Comparison of ENCODE assay signal across 25 cellular contexts in the genomic region with DNA sequence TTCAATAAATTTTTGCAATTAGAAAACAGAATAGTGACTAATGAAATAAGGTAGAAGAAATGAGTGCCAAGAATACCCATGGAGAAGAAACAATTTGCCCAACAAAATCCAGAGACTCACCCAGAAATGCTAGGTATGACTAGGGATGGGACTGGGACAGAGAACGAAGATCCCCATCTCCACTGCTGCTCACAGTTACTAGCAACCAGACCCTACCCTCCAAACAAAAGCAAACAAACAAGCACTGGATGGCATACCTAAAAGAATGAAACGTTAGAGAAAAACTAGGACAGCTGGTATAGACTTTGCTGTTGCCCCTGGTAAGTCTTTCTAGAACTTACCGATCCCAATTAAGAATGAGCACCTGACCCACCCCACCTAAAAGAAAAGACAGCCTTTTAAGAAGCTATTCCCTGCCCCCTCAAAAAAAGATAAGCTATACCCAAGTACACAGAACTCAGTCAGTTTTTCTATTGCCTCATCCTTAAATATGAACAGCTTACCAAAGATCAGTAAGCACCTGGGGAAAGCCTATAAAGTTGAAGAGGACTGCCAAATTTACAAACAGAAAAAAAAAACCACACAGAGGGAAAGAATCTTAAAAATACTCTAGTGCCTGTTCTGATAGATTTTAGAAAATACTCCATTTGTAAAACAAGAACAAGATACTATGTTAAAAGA. TPM values are rescaled to one million over a fixed set of nuclear protein-coding genes. Genes with fewer than 3 reads are reported as not detected.
A peak's percentile ranks its signal among the peaks of the same experiment; 100 is the strongest.
DNase-seq lines count a peak whose midpoint lies in the region; ATAC-seq and TF ChIP-seq lines count a peak whose summit lies in the region.
"Had no signal": no experiment of that assay in that cellular context is flagged by ENCODE, and none has a peak within 500 bp of the region (broad histone marks: within the 10 kb centered on the region; RNA-seq: fewer than 3 reads in every experiment).

No MANE protein-coding gene starts in this region.

- CTCF ChIA-PET in Calu3 (lab: Charles Lee), result no interaction called here
- CTCF ChIA-PET in WTC11 (lab: Charles Lee), result no interaction called here

- H3K4me3 ChIP-seq in ACC112 (ENCODE audit: low read depth, low read length) (no peak overlapping the region), right lobe of liver (no peak overlapping the region), coronary artery (no peak overlapping the region)
- H3K4me3 ChIP-seq: gastrocnemius medialis, left lung, pancreas, smooth muscle cell had no signal

- H3K36me3 ChIP-seq in ACC112 (ENCODE audit: insufficient read depth, low read length) (no peaks in the 10 kb centered on the region), right lobe of liver (no peaks in the 10 kb centered on the region)
- H3K36me3 ChIP-seq: gastrocnemius medialis, left lung, pancreas had no signal

- H3K27ac ChIP-seq in ACC112 (ENCODE audit: low read depth, low read length) (peak overlapping the region; percentile 73; the same call in 1 of the 2 replicates), right lobe of liver (peak overlapping the region in 1 of 3 donors; percentile 44), coronary artery (no peak overlapping the region)
- H3K27ac ChIP-seq: gastrocnemius medialis, pancreas, RWPE1 had no signal

- WGBS in right lobe of liver (ENCODE audit: insufficient coverage, low coverage, low lambda C conversion rate, missing lambda C conversion rate), result 35% methylated on average over 3 of the region's 3 CpGs

- BruUV-seq in Calu3 (replicated peaks; lab: Mats Ljungman, UMichigan), result no TSS peak

- POLR2A ChIA-PET in WTC11 (lab: Charles Lee), result no interaction called here

- H3K27me3 Mint-ChIP-seq in Calu3 (ENCODE audit: unreplicated experiment) (no peaks in the 10 kb centered on the region), WTC11 (ENCODE audit: low read depth) (no peaks in the 10 kb centered on the region)
- H3K27me3 Mint-ChIP-seq: activated CD4-positive, alpha-beta memory T cell treated with anti-CD3 and anti-CD28 coated beads, Interleukin-2, amount 10 ng/mL, durations not matched to agents 7 days and 5 days; IgD-negative memory B cell; type B pancreatic cell had no signal

- H3K27me3 ChIP-seq in ACC112 (ENCODE audit: insufficient read depth, low read length) (no peaks in the 10 kb centered on the region), right lobe of liver (no peaks in the 10 kb centered on the region)
- H3K27me3 ChIP-seq: gastrocnemius medialis, left lung, pancreas had no signal

- H3K4me3 Mint-ChIP-seq in Calu3 (ENCODE audit: low read depth, unreplicated experiment), result no peak overlapping the region
- H3K4me3 Mint-ChIP-seq in WTC11, result no peak overlapping the region
- H3K4me3 Mint-ChIP-seq: activated CD4-positive, alpha-beta memory T cell treated with anti-CD3 and anti-CD28 coated beads, Interleukin-2, amount 10 ng/mL, durations not matched to agents 7 days and 5 days; T-helper 1 cell treated with Interleukin-12 subunit alpha and Interleukin-12 subunit beta and Interleukin-4 antibody, amounts not matched to agents 30 μg/mL and 1 μg/mL, for 36 hours; type B pancreatic cell had no signal

- no peaks in the 10 kb centered on the region for H3K36me3 Mint-ChIP-seq in Calu3 (ENCODE audit: insufficient read depth, unreplicated experiment)
- H3K36me3 Mint-ChIP-seq in WTC11, result peaks cover 6% of the 10 kb centered on the region; the same call in 1 of the 2 replicates
- H3K36me3 Mint-ChIP-seq: IgD-negative memory B cell had no signal

- DNase-seq in Calu3 (no peak), WTC11 (ENCODE audit: low spot score) (no peak), right lobe of liver (no peak), DMS53 treated with DMSO at 0.1 percent for 48 hours (lab: John Stamatoyannopoulos, UW; ENCODE audit: unreplicated experiment) (no peak), NCI-H2107 (lab: John Stamatoyannopoulos, UW) (no peak), coronary artery (ENCODE audit: low spot score) (no peak)
- DNase-seq: activated CD4-positive, alpha-beta memory T cell treated with anti-CD3 and anti-CD28 coated beads, Interleukin-2, amount 10 ng/mL, durations not matched to agents 7 days and 5 days; activated CD4-positive, alpha-beta T cell treated with anti-CD3 and anti-CD28 coated beads for 1 hour; activated CD8-positive, alpha-beta memory T cell treated with anti-CD3 and anti-CD28 coated beads, Interleukin-2, amount 50 U/mL, for 48 hours; activated effector memory CD4-positive, alpha-beta T cell treated with Interleukin-2 at 50 U/mL for 16 hours; EL; gastrocnemius medialis; hippocampal formation; left lung; midbrain; NCI-H1417 treated with DMSO at 0.1 percent for 48 hours; pancreas; stimulated activated CD4-positive, alpha-beta T cell treated with anti-CD3 and anti-CD28 coated beads, Interleukin-2, amount 100 ng/mL, for 24 hours had no signal

- intact Hi-C loops in Calu3 (cut with micrococcal nuclease; ENCODE audit: unreplicated experiment) (no loop called here), right lobe of liver (cut with DNase I) (no loop called here)

- TF ChIP-seq POLR2A in right lobe of liver (IDR thresholded peaks at IDR 0.05), result no peak

- no peaks in the 10 kb centered on the region for H3K9me3 ChIP-seq in right lobe of liver
- H3K9me3 ChIP-seq: gastrocnemius medialis, left lung, pancreas had no signal

- H2AFZ ChIP-seq in ACC112 (ENCODE audit: low read length, unreplicated experiment), result no peak overlapping the region

- H3K4me1 ChIP-seq in ACC112 (ENCODE audit: control insufficient read depth, insufficient read depth, low read length, unreplicated experiment) (peaks cover 52% of the 10 kb centered on the region), right lobe of liver (peaks cover 0 to 46% (median 10%) of the 10 kb centered on the region in 4 donors)

- H3K27ac Mint-ChIP-seq in Calu3 (ENCODE audit: unreplicated experiment) (peak overlapping the region; percentile 21), WTC11 (peak overlapping the region; percentile 30)
- H3K27ac Mint-ChIP-seq: activated CD4-positive, alpha-beta memory T cell treated with anti-CD3 and anti-CD28 coated beads, Interleukin-2, amount 10 ng/mL, durations not matched to agents 7 days and 5 days; T-helper 1 cell treated with Interleukin-12 subunit alpha and Interleukin-12 subunit beta and Interleukin-4 antibody, amounts not matched to agents 30 μg/mL and 1 μg/mL, for 36 hours; type B pancreatic cell had no signal

- H3K4me1 Mint-ChIP-seq in Calu3 (ENCODE audit: low read depth, unreplicated experiment) (peaks cover 23% of the 10 kb centered on the region), WTC11 (peaks cover 44% of the 10 kb centered on the region)

- H3K9me3 Mint-ChIP-seq in Calu3 (ENCODE audit: low read depth, unreplicated experiment) (no peaks in the 10 kb centered on the region), WTC11 (peaks cover 6% of the 10 kb centered on the region)
- H3K9me3 Mint-ChIP-seq: activated CD4-positive, alpha-beta memory T cell treated with anti-CD3 and anti-CD28 coated beads, Interleukin-2, amount 10 ng/mL, durations not matched to agents 7 days and 5 days; type B pancreatic cell had no signal

- peak; percentile 76 for ATAC-seq in WTC11
- peak; percentile 83 to 88 (median 85) for ATAC-seq in right lobe of liver
- ATAC-seq in HG02763 (IDR thresholded peaks at IDR 0.05; ENCODE audit: unreplicated experiment), result no peak
- ATAC-seq: gastrocnemius medialis, left lung, pancreas had no signal

- no peak for TF ChIP-seq CTCF in Calu3 (IDR thresholded peaks at IDR 0.05; ENCODE audit: unreplicated experiment)
- TF ChIP-seq CTCF in WTC11 (IDR thresholded peaks at IDR 0.05), result no peak
- TF ChIP-seq CTCF in right lobe of liver (IDR thresholded peaks at IDR 0.05), result no peak
- no peak for TF ChIP-seq CTCF in coronary artery (IDR thresholded peaks at IDR 0.05)

- H3K79me2 ChIP-seq in ACC112 (ENCODE audit: control insufficient read depth, insufficient read depth, low read length, unreplicated experiment), result peaks cover 93% of the 10 kb centered on the region

TF ChIP-seq in WTC11, 78 proteins besides CTCF, POLR2A, EP300 and RAD21:
- TF ChIP-seq USF2 (CRISPR knock-in tag; IDR thresholded peaks at IDR 0.05) (no peak), FOXK1 (CRISPR knock-in tag; IDR thresholded peaks at IDR 0.05) (no peak), FOXJ3 (CRISPR knock-in tag; IDR thresholded peaks at IDR 0.05; ENCODE audit: borderline replicate concordance) (no peak), MXD4 (CRISPR knock-in tag; IDR thresholded peaks at IDR 0.05; ENCODE audit: borderline replicate concordance) (no peak)
TF ChIP-seq in WTC11: peak in this region for 0.

RNA-seq across cellular contexts. Expression of gene REPS1, which starts 31.7 kb away (rescaled TPM):
- total RNA-seq in Calu3 (2022), result 24.1 and 29.5 TPM in 2 replicates
- 51.0 to 55.1 TPM (median 54.6 TPM) in 3 replicates for total RNA-seq in WTC11 (2021)
- total RNA-seq in right lobe of liver, result 10 to 100 TPM; 17.0 to 68.0 (median 34.0) TPM
